Comparison of ENCODE assay signal across 13 cellular contexts in the genomic region with DNA sequence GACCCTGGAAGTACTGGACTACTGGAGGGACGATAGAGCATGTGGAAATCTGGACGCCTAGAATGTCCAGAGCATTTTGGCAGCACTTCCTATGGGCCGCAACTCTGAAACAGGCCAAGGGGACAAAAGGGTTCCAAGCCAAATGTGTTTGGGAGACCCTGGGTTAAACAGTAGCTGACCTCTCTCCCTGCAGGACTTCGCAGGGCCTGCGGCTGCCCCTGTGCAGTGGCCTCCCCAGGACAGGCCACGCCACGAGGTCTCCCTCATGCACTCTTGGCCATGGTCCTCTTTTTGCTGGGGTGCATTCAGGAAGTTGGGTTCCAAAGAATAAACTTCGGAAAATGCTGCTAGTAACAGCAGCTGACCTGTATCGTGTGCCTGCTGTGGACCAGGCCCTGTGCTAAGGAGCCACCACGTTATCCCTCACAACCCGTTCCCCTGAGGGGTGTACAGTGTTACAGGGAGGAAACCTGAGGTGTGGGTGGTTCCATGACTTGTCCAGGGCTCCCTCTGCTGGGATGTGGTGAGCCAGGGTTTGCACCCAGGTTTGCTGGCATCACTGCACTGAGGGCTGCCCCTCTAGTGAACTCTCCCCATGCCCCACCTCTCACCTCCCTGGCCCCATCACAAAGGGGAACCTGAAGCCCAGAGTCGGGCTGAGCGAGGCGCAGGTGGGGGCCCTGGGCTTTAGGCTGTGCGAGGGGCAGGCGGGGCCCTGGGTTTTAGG.
A peak's percentile ranks its signal among the peaks of the same experiment; 100 is the strongest.
DNase-seq lines count a peak whose midpoint lies in the region; ATAC-seq and TF ChIP-seq lines count a peak whose summit lies in the region.
"Had no signal": no experiment of that assay in that cellular context is flagged by ENCODE, and none has a peak within 500 bp of the region (broad histone marks: within the 10 kb centered on the region; RNA-seq: fewer than 3 reads in every experiment).

No MANE protein-coding gene starts in this region.

- no peaks in the 10 kb centered on the region for H3K27me3 ChIP-seq in esophagus muscularis mucosa

- ATAC-seq in HG03025 (IDR thresholded peaks at IDR 0.05; ENCODE audit: low FRiP score, unreplicated experiment), result no peak
- ATAC-seq in GM21423 (IDR thresholded peaks at IDR 0.05; ENCODE audit: unreplicated experiment), result no peak
- ATAC-seq: naive thymus-derived CD8-positive, alpha-beta T cell had no signal

- TF ChIP-seq EP300 in esophagus muscularis mucosa (IDR thresholded peaks at IDR 0.05), result no peak

- H3K27ac ChIP-seq in esophagus muscularis mucosa (replicated peaks in 1 of 4), result no peak overlapping the region
- H3K27ac ChIP-seq: epithelial cell of prostate, PC-9 had no signal

- peaks cover 11 to 15% (median 12%) of the 10 kb centered on the region in 4 donors for H3K4me1 ChIP-seq in esophagus muscularis mucosa

- H3K36me3 ChIP-seq in esophagus muscularis mucosa, result no peaks in the 10 kb centered on the region

- 74% methylated on average over 8 of the region's 16 CpGs for WGBS in esophagus muscularis mucosa

- H3K9me3 ChIP-seq in esophagus muscularis mucosa, result no peaks in the 10 kb centered on the region
- H3K9me3 ChIP-seq: BLaER1 treated with 17β-estradiol and CSF1 and Interleukin-3, amounts not matched to agents 10 nM and 100 nM had no signal

- TF ChIP-seq POLR2A in esophagus muscularis mucosa (IDR thresholded peaks at IDR 0.05; ENCODE audit: low read depth), result no peak

- intact Hi-C loops in esophagus muscularis mucosa (cut with DNase I), result no loop called here
- intact Hi-C loops in posterior vena cava (cut with DNase I), result loop anchor here in 1 of 2 donors (10.0 kb wide), 1 partner anchor 114 kb away; no protein-coding TSS in a partner anchor

- H3K4me3 ChIP-seq in esophagus muscularis mucosa, result no peak overlapping the region
- H3K4me3 ChIP-seq: BLaER1 treated with 17β-estradiol and CSF1 and Interleukin-3, amounts not matched to agents 10 nM and 100 nM; PC-9 had no signal

- no peak for TF ChIP-seq CTCF in esophagus muscularis mucosa (IDR thresholded peaks at IDR 0.05)

- peak; percentile 4 for DNase-seq in NCI-H2171 treated with DMSO at 0.1 percent for 48 hours (lab: John Stamatoyannopoulos, UW)
- DNase-seq in NCI-H2171 (lab: John Stamatoyannopoulos, UW), result no peak
- peak; percentile 9 for DNase-seq in NCI-H226
- peak; percentile 72 for DNase-seq in esophagus muscularis mucosa (ENCODE audit: extremely low spot score)
- peak; percentile 67 for DNase-seq in posterior vena cava (ENCODE audit: low spot score)
- DNase-seq in T-helper 9 cell, result no peak
- DNase-seq: activated T-cell treated with anti-CD3 and anti-CD28 coated beads for 4 hours; naive thymus-derived CD8-positive, alpha-beta T cell; PC-9 had no signal

Comparison
In these comparisons a context has a peak if more than half of its experiments do, and no peak if none do; other contexts are left out.
1. DNase-seq: peak in NCI-H2171 treated with DMSO at 0.1 percent for 48 hours (single experiment), NCI-H226 (single experiment), esophagus muscularis mucosa (single experiment) and posterior vena cava (single experiment); none in NCI-H2171 (single experiment) and T-helper 9 cell (single experiment).